Comparison of ENCODE assay signal across 1 cellular context in the genomic region with DNA sequence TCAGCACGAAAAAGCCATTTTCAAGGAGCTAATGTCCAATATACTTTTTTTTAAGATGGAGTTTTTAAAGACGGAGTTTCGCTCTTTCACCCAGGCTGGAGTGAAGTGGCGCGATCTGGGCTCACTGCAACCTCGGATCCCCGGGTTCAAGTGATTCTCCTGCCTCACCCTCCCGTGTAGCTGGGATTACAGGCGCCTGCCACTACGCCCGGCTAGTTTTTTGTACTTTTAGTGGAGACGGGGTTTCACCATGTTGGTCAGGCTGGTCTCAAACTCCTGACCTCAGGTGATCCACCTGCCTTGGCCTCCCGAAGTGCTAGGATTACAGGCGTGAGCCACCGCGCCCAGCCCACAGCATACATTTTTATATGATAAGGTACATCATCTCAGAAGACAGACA. TPM values are rescaled to one million over a fixed set of nuclear protein-coding genes. Genes with fewer than 3 reads are reported as not detected.
"Had no signal": no experiment of that assay in that cellular context is flagged by ENCODE, and none has a peak within 500 bp of the region (broad histone marks: within the 10 kb centered on the region; RNA-seq: fewer than 3 reads in every experiment).

No MANE protein-coding gene starts in this region.

RNA-seq across cellular contexts. Expression of a gene that starts 28.4 kb away (rescaled TPM):
- total RNA-seq: HepG2 had no signal
